ENCODE assay signal across 24 cellular contexts in the genomic region with DNA sequence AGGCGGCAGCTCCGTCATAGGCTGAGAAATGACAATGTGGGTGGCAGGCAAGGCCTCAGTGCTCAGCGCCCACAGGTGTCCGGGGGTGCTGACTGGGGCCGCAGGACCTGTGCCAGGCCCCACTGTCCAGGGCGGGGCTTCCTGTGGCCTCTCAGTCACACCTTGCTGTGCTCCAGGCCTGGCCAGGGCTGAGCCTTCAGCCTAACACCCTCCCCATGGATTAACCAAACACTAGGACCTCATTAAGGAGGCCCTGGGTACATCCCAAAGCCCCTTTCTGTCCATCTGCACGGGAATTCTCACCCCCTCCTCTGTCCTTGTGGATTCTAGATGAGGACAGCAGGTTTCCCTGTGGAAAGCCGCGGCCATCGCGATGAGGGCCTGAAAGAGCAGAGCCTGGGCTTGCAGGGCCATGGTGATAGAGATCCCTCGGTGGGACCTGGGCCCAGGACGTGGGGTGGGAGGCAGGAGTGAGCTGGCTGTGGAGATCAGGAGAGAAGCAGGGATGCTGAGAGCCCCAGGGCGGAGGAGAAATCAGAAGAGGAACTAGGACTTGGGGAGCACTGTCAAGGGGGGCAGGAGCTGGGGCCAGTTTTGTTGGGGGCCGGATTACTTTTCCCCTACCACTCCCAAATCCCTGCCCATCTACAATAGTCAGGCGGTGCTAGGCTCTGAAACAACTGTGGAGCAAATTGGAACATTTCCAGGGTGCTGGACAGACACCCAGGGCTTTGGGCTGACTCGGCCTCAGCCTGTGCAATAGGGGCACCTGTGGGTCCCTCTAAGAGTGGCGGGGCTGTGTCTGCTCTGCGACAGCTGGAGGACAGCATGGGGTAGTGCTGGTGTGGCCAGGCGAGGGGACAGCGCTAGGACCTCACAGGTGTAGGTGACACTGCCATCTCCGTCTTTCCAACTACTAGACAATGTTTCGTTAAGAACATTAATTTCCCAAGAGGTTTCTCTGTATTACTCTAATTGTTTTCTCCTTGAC. TPM values are rescaled to one million over a fixed set of nuclear protein-coding genes. Genes with fewer than 3 reads are reported as not detected.
"Had no signal": no experiment of that assay in that cellular context is flagged by ENCODE, and none has a peak within 500 bp of the region (broad histone marks: within the 10 kb centered on the region; RNA-seq: fewer than 3 reads in every experiment).

No MANE protein-coding gene starts in this region.

- H2AFZ ChIP-seq: parathyroid adenoma had no signal

- H3K27me3 ChIP-seq: ascending aorta, brain microvascular endothelial cell, right lobe of liver had no signal

- H3K9me3 Mint-ChIP-seq: activated naive CD4-positive, alpha-beta T cell treated with anti-CD3 and anti-CD28 coated beads, Interleukin-2, amount 10 ng/mL, durations not matched to agents 7 days and 5 days had no signal

- H3K79me2 ChIP-seq: parathyroid adenoma had no signal

- H3K4me1 ChIP-seq: ascending aorta, esophagus muscularis mucosa, gastrocnemius medialis, parathyroid adenoma, right lobe of liver had no signal

- H3K9me3 ChIP-seq: neutrophil, right lobe of liver had no signal

- H3K27ac Mint-ChIP-seq: activated B cell treated with CpG ODN at 0.5 μM for 24 hours; activated CD4-positive, alpha-beta memory T cell treated with anti-CD3 and anti-CD28 coated beads for 36 hours; activated naive CD4-positive, alpha-beta T cell treated with anti-CD3 and anti-CD28 coated beads, Interleukin-2, amount 10 ng/mL, durations not matched to agents 7 days and 5 days; effector memory CD8-positive, alpha-beta T cell; natural killer cell treated with Interleukin-12 subunit alpha and Interleukin-12 subunit beta and Interleukin-15 and Interleukin-18, amount 100 ng/mL, for 72 hours; stimulated activated naive B cell treated with anti-CD40 and anti-IgM and Interleukin-4, amounts not matched to agents 10 μg/mL and 1 μg/mL and 100 μg/mL, for 72 hours had no signal

- ATAC-seq: effector memory CD8-positive, alpha-beta T cell; gastrocnemius medialis; left ventricle myocardium superior; stimulated activated naive B cell treated with anti-CD40 and anti-IgM and Interleukin-4, amounts not matched to agents 10 μg/mL and 1 μg/mL and 100 μg/mL, for 72 hours had no signal

- H3K27ac ChIP-seq: ascending aorta, brain microvascular endothelial cell, dorsolateral prefrontal cortex, esophagus muscularis mucosa, gastrocnemius medialis, neutrophil, parathyroid adenoma, right lobe of liver, skin epidermis had no signal

- DNase-seq: activated B cell treated with CpG ODN at 0.5 μM for 24 hours; activated CD4-positive, alpha-beta T cell treated with anti-CD3 and anti-CD28 coated beads for 4 hours; activated effector memory CD4-positive, alpha-beta T cell treated with anti-CD3 and anti-CD28 coated beads, Interleukin-2, amount 50 U/mL, for 16 hours; activated naive CD4-positive, alpha-beta T cell treated with anti-CD3 and anti-CD28 coated beads, Interleukin-2, amount 10 ng/mL, durations not matched to agents 7 days and 5 days; activated T-cell treated with anti-CD3 and anti-CD28 coated beads for 4 hours; brain microvascular endothelial cell; caudate nucleus; dorsolateral prefrontal cortex; effector memory CD8-positive, alpha-beta T cell; gastrocnemius medialis; hippocampal formation; left ventricle myocardium superior; stimulated activated naive B cell treated with anti-CD40 and anti-IgM and Interleukin-4, amounts not matched to agents 10 μg/mL and 1 μg/mL and 100 μg/mL, for 72 hours; T1000 had no signal

- FAIRE-seq: colon had no signal

- H3K4me3 ChIP-seq: ascending aorta, dorsolateral prefrontal cortex, esophagus muscularis mucosa, gastrocnemius medialis, right lobe of liver, skin epidermis had no signal

- H3K4me1 Mint-ChIP-seq: activated B cell treated with CpG ODN at 0.5 μM for 24 hours; activated naive CD4-positive, alpha-beta T cell treated with anti-CD3 and anti-CD28 coated beads, Interleukin-2, amount 10 ng/mL, durations not matched to agents 7 days and 5 days; stimulated activated naive B cell treated with anti-CD40 and anti-IgM and Interleukin-4, amounts not matched to agents 10 μg/mL and 1 μg/mL and 100 μg/mL, for 72 hours had no signal

- H3K36me3 Mint-ChIP-seq: activated CD4-positive, alpha-beta memory T cell treated with anti-CD3 and anti-CD28 coated beads for 36 hours; activated naive CD4-positive, alpha-beta T cell treated with anti-CD3 and anti-CD28 coated beads, Interleukin-2, amount 10 ng/mL, durations not matched to agents 7 days and 5 days; natural killer cell treated with Interleukin-12 subunit alpha and Interleukin-12 subunit beta and Interleukin-15 and Interleukin-18, amount 100 ng/mL, for 72 hours had no signal

- H3K9ac ChIP-seq: parathyroid adenoma had no signal

- H3K36me3 ChIP-seq: ascending aorta, brain microvascular endothelial cell, esophagus muscularis mucosa, gastrocnemius medialis, neutrophil, right lobe of liver had no signal

- H3K4me3 Mint-ChIP-seq: activated B cell treated with CpG ODN at 0.5 μM for 24 hours; activated CD4-positive, alpha-beta memory T cell treated with anti-CD3 and anti-CD28 coated beads for 36 hours; activated naive CD4-positive, alpha-beta T cell treated with anti-CD3 and anti-CD28 coated beads, Interleukin-2, amount 10 ng/mL, durations not matched to agents 7 days and 5 days; effector memory CD8-positive, alpha-beta T cell; natural killer cell treated with Interleukin-12 subunit alpha and Interleukin-12 subunit beta and Interleukin-15 and Interleukin-18, amount 100 ng/mL, for 72 hours; stimulated activated naive B cell treated with anti-CD40 and anti-IgM and Interleukin-4, amounts not matched to agents 10 μg/mL and 1 μg/mL and 100 μg/mL, for 72 hours had no signal

RNA-seq across cellular contexts. Expression of a gene that starts 23.3 kb away (rescaled TPM):
- total RNA-seq: activated B cell treated with CpG ODN at 0.5 μM for 24 hours; activated CD4-positive, alpha-beta memory T cell treated with anti-CD3 and anti-CD28 coated beads for 36 hours; ascending aorta; dorsolateral prefrontal cortex; esophagus muscularis mucosa; left ventricle myocardium superior; natural killer cell treated with Interleukin-12 subunit alpha and Interleukin-12 subunit beta and Interleukin-15 and Interleukin-18, amount 100 ng/mL, for 72 hours; right lobe of liver; urinary bladder had no signal
- polyA plus RNA-seq: urinary bladder had no signal
